9 cellular contexts compared by ENCODE assay signal in the genomic region with DNA sequence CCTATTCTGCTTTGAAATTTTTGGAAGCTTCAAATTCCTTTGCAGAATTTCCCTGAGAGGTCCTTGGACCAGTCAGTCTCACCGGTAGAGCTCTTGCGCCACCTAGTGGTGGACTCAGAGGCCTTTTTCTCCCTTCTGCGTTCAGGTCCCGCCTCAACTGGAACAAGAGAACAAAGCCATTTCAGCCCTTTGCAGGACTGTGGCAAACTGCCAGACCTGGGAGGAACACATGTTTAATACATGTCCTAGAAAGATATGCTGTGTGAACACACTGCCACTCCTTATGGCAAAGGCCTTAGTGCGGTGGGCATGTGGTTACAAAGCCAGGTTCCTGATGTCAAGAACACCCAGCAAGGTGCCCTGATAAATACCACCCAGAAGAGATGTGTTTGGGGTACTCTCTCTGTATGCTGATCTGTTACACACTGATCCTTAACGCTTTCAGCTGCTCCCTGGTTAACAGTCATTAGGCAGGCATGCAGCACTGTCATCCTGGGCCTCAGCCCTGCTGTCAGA.
DNase-seq lines count a peak whose midpoint lies in the region; ATAC-seq and TF ChIP-seq lines count a peak whose summit lies in the region.
"Had no signal": no experiment of that assay in that cellular context is flagged by ENCODE, and none has a peak within 500 bp of the region (broad histone marks: within the 10 kb centered on the region; RNA-seq: fewer than 3 reads in every experiment).

No MANE protein-coding gene starts in this region.

- TF ChIP-seq POLR2A in erythroblast (IDR thresholded peaks at IDR 0.05; ENCODE audit: low read length), result no peak

- H3K9ac ChIP-seq in OCI-LY1 (ENCODE audit: low read length), result no peak overlapping the region

- peak; percentile 93 for TF ChIP-seq CTCF in OCI-LY1 (IDR thresholded peaks at IDR 0.05; ENCODE audit: low read length)

- no peaks in the 10 kb centered on the region for H3K9me3 ChIP-seq in CD4-positive, alpha-beta memory T cell (ENCODE audit: control insufficient read depth in 1 of 2, low read length in 2 of 2)
- H3K9me3 ChIP-seq in OCI-LY1 (ENCODE audit: low read length), result no peaks in the 10 kb centered on the region

- H3K36me3 ChIP-seq in CD4-positive, alpha-beta memory T cell (ENCODE audit: insufficient read depth, low read length), result no peaks in the 10 kb centered on the region
- no peaks in the 10 kb centered on the region for H3K36me3 ChIP-seq in OCI-LY1 (ENCODE audit: insufficient read depth, low read length)

- H3F3A ChIP-seq in OCI-LY1 (ENCODE audit: insufficient read depth, low read length), result no peaks in the 10 kb centered on the region

- POLR2A ChIA-PET in CD4-positive, alpha-beta memory T cell (lab: Charles Lee; ENCODE audit: partially characterized antibody), result interaction anchor here (1.1 to 1.2 kb wide), 2 partner anchors 10 to 631 kb away, joined by 3 to 4 read pairs; no protein-coding TSS in a partner anchor

- H3K27ac ChIP-seq in CD4-positive, alpha-beta memory T cell (ENCODE audit: low read depth, low read length), result no peak overlapping the region
- H3K27ac ChIP-seq in OCI-LY1 (ENCODE audit: low read depth, low read length, poor library complexity, severe bottlenecking), result no peak overlapping the region

- intact Hi-C loops in CD4-positive, alpha-beta memory T cell (cut with micrococcal nuclease), result loop anchor here (1.0 kb wide), 5 partner anchors 164 to 867 kb away; no protein-coding TSS in a partner anchor

- ATAC-seq in GM19395 (IDR thresholded peaks at IDR 0.05; ENCODE audit: unreplicated experiment), result peak; percentile 84
- ATAC-seq in natural killer cell treated with Interleukin-12 subunit alpha and Interleukin-12 subunit beta and Interleukin-15 and Interleukin-18, amount 100 ng/mL, for 72 hours, result peak; percentile 55 to 72
- no peak for ATAC-seq in stimulated activated naive CD8-positive, alpha-beta T cell treated with anti-CD3 and anti-CD28 coated beads, Interleukin-15, Interleukin-2, amounts not matched to agents 100 U/mL and 50 U/mL, for 24 hours

- peaks cover 7 to 10% of the 10 kb centered on the region in 2 donors for H3K27me3 Mint-ChIP-seq in CD4-positive, alpha-beta memory T cell
- peaks cover 12 to 17% of the 10 kb centered on the region in 2 donors for H3K27me3 Mint-ChIP-seq in natural killer cell treated with Interleukin-12 subunit alpha and Interleukin-12 subunit beta and Interleukin-15 and Interleukin-18, amount 100 ng/mL, for 72 hours

- no peaks in the 10 kb centered on the region for H3K9me2 ChIP-seq in OCI-LY1 (ENCODE audit: low read depth, low read length)

- H2AFZ ChIP-seq in OCI-LY1 (ENCODE audit: low read length), result no peak overlapping the region

- CTCF ChIA-PET in CD4-positive, alpha-beta memory T cell (lab: Charles Lee; ENCODE audit: partially characterized antibody), result interaction anchor here (0.7 to 4.3 kb wide), 48 partner anchors 9 to 870 kb away, joined by 3 to 56 read pairs (median 4); partner anchors contain the start of gene PRKACB

- no peak overlapping the region for H3K4me3 Mint-ChIP-seq in CD4-positive, alpha-beta memory T cell
- no peak overlapping the region for H3K4me3 Mint-ChIP-seq in natural killer cell treated with Interleukin-12 subunit alpha and Interleukin-12 subunit beta and Interleukin-15 and Interleukin-18, amount 100 ng/mL, for 72 hours
- H3K4me3 Mint-ChIP-seq: T-helper 1 cell treated with Interleukin-12 subunit alpha and Interleukin-12 subunit beta and Interleukin-4 antibody, amounts not matched to agents 30 μg/mL and 1 μg/mL, for 36 hours had no signal

- DNase-seq in CD4-positive, alpha-beta memory T cell, result peak; percentile 52 to 66 (median 64)
- DNase-seq in HS-5 (ENCODE audit: low read depth), result peak; percentile 61
- peak; percentile 50 for DNase-seq in activated T-cell treated with anti-CD3 and anti-CD28 coated beads for 1 hour (ENCODE audit: low read depth)
- DNase-seq in erythroblast (lab: John Stamatoyannopoulos, UW), result peak; percentile 71 to 86
- peak; percentile 75 for DNase-seq in natural killer cell treated with Interleukin-12 subunit alpha and Interleukin-12 subunit beta and Interleukin-15 and Interleukin-18, amount 100 ng/mL, for 72 hours (ENCODE audit: low spot score)
- peak; percentile 68 for DNase-seq in stimulated activated naive CD8-positive, alpha-beta T cell treated with anti-CD3 and anti-CD28 coated beads, Interleukin-15, Interleukin-2, amounts not matched to agents 100 U/mL and 50 U/mL, for 24 hours

- H4K20me1 ChIP-seq in OCI-LY1 (ENCODE audit: insufficient read depth, low read length), result no peaks in the 10 kb centered on the region

- H3K9me3 Mint-ChIP-seq in CD4-positive, alpha-beta memory T cell, result peaks cover 0 to 2% (median 0%) of the 10 kb centered on the region in 8 donors
- H3K9me3 Mint-ChIP-seq in natural killer cell treated with Interleukin-12 subunit alpha and Interleukin-12 subunit beta and Interleukin-15 and Interleukin-18, amount 100 ng/mL, for 72 hours, result no peaks in the 10 kb centered on the region
- H3K9me3 Mint-ChIP-seq: T-helper 1 cell treated with Interleukin-12 subunit alpha and Interleukin-12 subunit beta and Interleukin-4 antibody, amounts not matched to agents 30 μg/mL and 1 μg/mL, for 36 hours had no signal

- no peak overlapping the region for H3K4me2 ChIP-seq in OCI-LY1 (ENCODE audit: low read length)

- H3K27ac Mint-ChIP-seq in CD4-positive, alpha-beta memory T cell, result peak overlapping the region in 1 of 7 donors; percentile 15
- no peak overlapping the region for H3K27ac Mint-ChIP-seq in natural killer cell treated with Interleukin-12 subunit alpha and Interleukin-12 subunit beta and Interleukin-15 and Interleukin-18, amount 100 ng/mL, for 72 hours
- H3K27ac Mint-ChIP-seq: T-helper 1 cell treated with Interleukin-12 subunit alpha and Interleukin-12 subunit beta and Interleukin-4 antibody, amounts not matched to agents 30 μg/mL and 1 μg/mL, for 36 hours had no signal

- no peaks in the 10 kb centered on the region for H3K79me2 ChIP-seq in OCI-LY1 (ENCODE audit: insufficient read depth, low read length)

- peaks cover 0 to 5% (median under 1%) of the 10 kb centered on the region in 4 donors for H3K4me1 Mint-ChIP-seq in CD4-positive, alpha-beta memory T cell
- H3K4me1 Mint-ChIP-seq in natural killer cell treated with Interleukin-12 subunit alpha and Interleukin-12 subunit beta and Interleukin-15 and Interleukin-18, amount 100 ng/mL, for 72 hours (ENCODE audit: low read depth in 2 of 2), result peaks cover 0 to 2% of the 10 kb centered on the region in 2 donors

- H3K27me3 ChIP-seq in CD4-positive, alpha-beta memory T cell (ENCODE audit: insufficient read depth, low read length), result no peaks in the 10 kb centered on the region
- H3K27me3 ChIP-seq in OCI-LY1 (ENCODE audit: insufficient read depth, low read length), result no peaks in the 10 kb centered on the region

- no peak overlapping the region for H3K4me3 ChIP-seq in CD4-positive, alpha-beta memory T cell (ENCODE audit: low read length in 2 of 2)
- H3K4me3 ChIP-seq in OCI-LY1 (ENCODE audit: low read depth, low read length, poor library complexity, severe bottlenecking), result no peak overlapping the region

- no peaks in the 10 kb centered on the region for H3K36me3 Mint-ChIP-seq in CD4-positive, alpha-beta memory T cell
- H3K36me3 Mint-ChIP-seq in natural killer cell treated with Interleukin-12 subunit alpha and Interleukin-12 subunit beta and Interleukin-15 and Interleukin-18, amount 100 ng/mL, for 72 hours, result no peaks in the 10 kb centered on the region

- no peaks in the 10 kb centered on the region for H3K4me1 ChIP-seq in CD4-positive, alpha-beta memory T cell (ENCODE audit: insufficient read depth, low read length)
- H3K4me1 ChIP-seq in OCI-LY1 (ENCODE audit: insufficient read depth, low read length, severe bottlenecking), result no peaks in the 10 kb centered on the region
